ENCODE assay signal across 28 cellular contexts in genomic region chr1:7632126-7632525, GRCh38.
"Had no signal": no experiment of that assay in that cellular context is flagged by ENCODE, and none has a peak within 500 bp of the region (broad histone marks: within the 10 kb centered on the region; RNA-seq: fewer than 3 reads in every experiment).

No MANE protein-coding gene starts in this region.

- H3K4me3 Mint-ChIP-seq: immature natural killer cell; mesothelial cell of epicardium; naive B cell; natural killer cell; nephron progenitor cell; neural progenitor cell; stimulated activated memory B cell treated with anti-CD40 and anti-IgM and Interleukin-4, amounts not matched to agents 10 μg/mL and 1 μg/mL and 100 μg/mL, for 72 hours; stimulated activated naive CD8-positive, alpha-beta T cell treated with anti-CD3 and anti-CD28 coated beads, Interleukin-15, amount 100 ng/mL, for 72 hours; type B pancreatic cell had no signal

- H3K4me3 ChIP-seq: left lung, lung, neural progenitor cell, ovary, right atrium auricular region, right lobe of liver, smooth muscle cell, tibial nerve, uterus had no signal

- H3K4me1 Mint-ChIP-seq: natural killer cell; stimulated activated memory B cell treated with anti-CD40 and anti-IgM and Interleukin-4, amounts not matched to agents 10 μg/mL and 1 μg/mL and 100 μg/mL, for 72 hours had no signal

- H3K27ac ChIP-seq: left lung, neural progenitor cell, ovary, right atrium auricular region, right lobe of liver, tibial nerve, uterus had no signal

- H3K27me3 ChIP-seq: neural progenitor cell, ovary, right atrium auricular region, right lobe of liver, tibial nerve, uterus had no signal

- DNase-seq: immature natural killer cell; kidney; left colon; mesendoderm; naive B cell; natural killer cell; nephron progenitor cell; ovary; right lobe of liver; stimulated activated CD4-positive, alpha-beta T cell treated with anti-CD3 and anti-CD28 coated beads, Interleukin-1b, Interleukin-23, amount 100 ng/mL, for 48 hours; stimulated activated CD4-positive, alpha-beta T cell treated with anti-CD3 and anti-CD28 coated beads, Interleukin-2, amount 100 ng/mL, for 48 hours; stimulated activated CD4-positive, alpha-beta T cell treated with anti-CD3 and anti-CD28 coated beads, Interleukin-4, amount 100 ng/mL, for 4 hours; stimulated activated CD8-positive, alpha-beta memory T cell treated with anti-CD3 and anti-CD28 coated beads, Interleukin-4, amount 100 ng/mL, for 48 hours; stimulated activated naive CD4-positive, alpha-beta T cell treated with Interleukin-2 at 50 U/mL for 16 hours; stimulated activated naive CD8-positive, alpha-beta T cell treated with anti-CD3 and anti-CD28 coated beads, Interleukin-15, amount 100 ng/mL, for 72 hours; substantia nigra; uterus had no signal

- H2AFZ ChIP-seq: neural progenitor cell had no signal

- FAIRE-seq: islet of Langerhans, kidney had no signal

- H3K4me2 ChIP-seq: neural progenitor cell, smooth muscle cell had no signal

- H3K27ac Mint-ChIP-seq: immature natural killer cell; mesothelial cell of epicardium; naive B cell; natural killer cell; nephron progenitor cell; neural progenitor cell; progenitor cell of endocrine pancreas; stimulated activated memory B cell treated with anti-CD40 and anti-IgM and Interleukin-4, amounts not matched to agents 10 μg/mL and 1 μg/mL and 100 μg/mL, for 72 hours; stimulated activated naive CD8-positive, alpha-beta T cell treated with anti-CD3 and anti-CD28 coated beads, Interleukin-15, amount 100 ng/mL, for 72 hours; type B pancreatic cell had no signal

- H3K36me3 ChIP-seq: left lung, neural progenitor cell, ovary, right atrium auricular region, right lobe of liver, tibial nerve, uterus had no signal

- H3K9me3 Mint-ChIP-seq: immature natural killer cell; mesothelial cell of epicardium; naive B cell; natural killer cell; nephron progenitor cell; neural progenitor cell; stimulated activated memory B cell treated with anti-CD40 and anti-IgM and Interleukin-4, amounts not matched to agents 10 μg/mL and 1 μg/mL and 100 μg/mL, for 72 hours; stimulated activated naive CD8-positive, alpha-beta T cell treated with anti-CD3 and anti-CD28 coated beads, Interleukin-15, amount 100 ng/mL, for 72 hours; type B pancreatic cell had no signal

- H3K36me3 Mint-ChIP-seq: immature natural killer cell; mesothelial cell of epicardium; naive B cell; natural killer cell; neural progenitor cell; stimulated activated memory B cell treated with anti-CD40 and anti-IgM and Interleukin-4, amounts not matched to agents 10 μg/mL and 1 μg/mL and 100 μg/mL, for 72 hours; type B pancreatic cell had no signal

- H3K9me3 ChIP-seq: left lung, ovary, right atrium auricular region, right lobe of liver, tibial nerve, uterus had no signal

- ATAC-seq: left colon; left lung; natural killer cell; right lobe of liver; stimulated activated naive CD8-positive, alpha-beta T cell treated with anti-CD3 and anti-CD28 coated beads, Interleukin-15, amount 100 ng/mL, for 72 hours had no signal

- H3K4me1 ChIP-seq: left lung, neural progenitor cell, tibial nerve, uterus had no signal
